ENCODE assay signal across 1 cellular context in the genomic region with DNA sequence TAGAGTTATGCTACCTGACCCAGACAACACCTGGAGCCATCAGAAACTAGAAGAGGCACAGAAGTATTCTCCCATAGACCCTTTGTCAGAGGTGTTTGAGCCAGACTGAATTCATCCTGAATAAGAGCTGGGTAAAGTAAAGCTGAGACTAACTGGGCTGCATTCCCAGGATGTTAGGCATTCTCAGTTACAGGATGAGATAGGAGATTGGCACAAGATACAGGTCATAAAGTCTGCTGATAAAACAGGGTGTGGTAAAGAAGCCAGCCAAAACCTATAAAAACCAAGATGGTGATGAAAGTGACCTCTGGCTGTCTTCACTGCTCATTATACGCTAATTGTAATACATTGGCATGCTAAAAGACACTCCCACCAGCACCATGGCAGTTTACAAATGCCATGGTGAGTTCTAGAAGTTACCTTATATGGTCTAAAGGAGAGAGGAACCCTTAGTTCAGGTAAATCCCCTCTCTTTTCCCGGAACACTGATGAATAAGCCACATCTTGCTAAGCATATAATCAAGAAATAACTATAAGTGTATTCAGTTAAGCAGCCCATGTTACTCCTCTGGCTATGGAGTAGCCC.
TF ChIP-seq lines count a peak whose summit lies in the region.

No MANE protein-coding gene starts in this region.

TF ChIP-seq in SK-N-SH treated with all-trans-retinoic acid at 6 μM for 48 hours, 23 proteins besides CTCF, POLR2A, EP300 and RAD21 (continued from another document):
- TF ChIP-seq, protein P1, sequence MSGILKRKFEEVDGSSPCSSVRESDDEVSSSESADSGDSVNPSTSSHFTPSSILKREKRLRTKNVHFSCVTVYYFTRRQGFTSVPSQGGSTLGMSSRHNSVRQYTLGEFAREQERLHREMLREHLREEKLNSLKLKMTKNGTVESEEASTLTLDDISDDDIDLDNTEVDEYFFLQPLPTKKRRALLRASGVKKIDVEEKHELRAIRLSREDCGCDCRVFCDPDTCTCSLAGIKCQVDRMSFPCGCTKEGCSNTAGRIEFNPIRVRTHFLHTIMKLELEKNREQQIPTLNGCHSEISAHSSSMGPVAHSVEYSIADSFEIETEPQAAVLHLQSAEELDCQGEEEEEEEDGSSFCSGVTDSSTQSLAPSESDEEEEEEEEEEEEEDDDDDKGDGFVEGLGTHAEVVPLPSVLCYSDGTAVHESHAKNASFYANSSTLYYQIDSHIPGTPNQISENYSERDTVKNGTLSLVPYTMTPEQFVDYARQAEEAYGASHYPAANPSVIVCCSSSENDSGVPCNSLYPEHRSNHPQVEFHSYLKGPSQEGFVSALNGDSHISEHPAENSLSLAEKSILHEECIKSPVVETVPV (CRISPR knock-in tag; IDR thresholded peaks at IDR 0.05), result no peak
- TF ChIP-seq ARNTL (CRISPR knock-in tag; IDR thresholded peaks at IDR 0.05; ENCODE audit: borderline replicate concordance, low read depth), result no peak
TF ChIP-seq in SK-N-SH treated with all-trans-retinoic acid at 6 μM for 48 hours: peak in this region for 1.
